In the genomic region with DNA sequence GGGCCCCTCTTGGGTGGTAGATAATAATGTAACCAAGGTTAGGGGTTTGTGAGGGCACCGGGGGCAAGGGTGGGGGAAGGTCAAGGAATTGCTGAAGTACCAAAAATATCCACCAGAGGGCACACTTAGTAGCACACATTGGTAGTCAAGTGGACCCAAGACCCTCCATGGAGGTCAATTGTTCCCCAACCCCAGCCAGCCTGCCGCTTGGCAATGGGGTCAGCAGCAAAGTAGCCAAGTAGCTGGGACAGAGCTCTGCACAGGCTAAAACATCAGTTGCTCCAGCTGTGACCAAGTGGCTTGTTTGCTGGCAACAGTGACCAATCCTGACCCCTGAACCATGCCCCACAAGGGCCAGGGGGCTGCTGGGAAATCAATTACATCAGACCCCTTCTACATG, we compare ENCODE assay signal across 2 cellular contexts.
TF ChIP-seq lines count a peak whose summit lies in the region.

No MANE protein-coding gene starts in this region.

TF ChIP-seq in SK-N-SH, 30 proteins besides CTCF, POLR2A, EP300 and RAD21:
- TF ChIP-seq PBX3 (IDR thresholded peaks at IDR 0.05) (no peak), CHD2 (IDR thresholded peaks at IDR 0.05; ENCODE audit: low read length, partially characterized antibody) (peak; percentile 26), NFIC (IDR thresholded peaks at IDR 0.05; ENCODE audit: borderline replicate concordance) (no peak), GATA2 (CRISPR knock-in tag; IDR thresholded peaks at IDR 0.05) (no peak), SMC3 (IDR thresholded peaks at IDR 0.05; ENCODE audit: low read depth, low read length) (peak; percentile 75), FOSL2 (IDR thresholded peaks at IDR 0.05; ENCODE audit: borderline replicate concordance, low read depth) (no peak)

TF ChIP-seq in GM12878, 131 proteins besides CTCF, POLR2A, EP300 and RAD21:
- TF ChIP-seq YY1 (IDR thresholded peaks at IDR 0.05; ENCODE audit: low read depth, low read length) (0 out of 2 replicates have a peak, but pooled peaks have one; percentile 27), NR2C1 (IDR thresholded peaks at IDR 0.05) (0 out of 2 replicates have a peak, but pooled peaks have one; percentile 13), SMC3 (IDR thresholded peaks at IDR 0.05; ENCODE audit: borderline replicate concordance, low read length) (peak; percentile 66; the same call in 1 of the 2 replicates), BMI1 (IDR thresholded peaks at IDR 0.05; ENCODE audit: borderline replicate concordance) (no peak), IRF4 (IDR thresholded peaks at IDR 0.05; ENCODE audit: low read depth, low read length) (no peak), MEF2A (IDR thresholded peaks at IDR 0.05; ENCODE audit: insufficient read depth, low read depth, low read length) (no peak), IRF3 (IDR thresholded peaks at IDR 0.05) (no peak), NR2F1 (conservative IDR thresholded peaks at IDR 0.05) (peak; percentile 73)
